1 cellular context compared by ENCODE assay signal in the genomic region with DNA sequence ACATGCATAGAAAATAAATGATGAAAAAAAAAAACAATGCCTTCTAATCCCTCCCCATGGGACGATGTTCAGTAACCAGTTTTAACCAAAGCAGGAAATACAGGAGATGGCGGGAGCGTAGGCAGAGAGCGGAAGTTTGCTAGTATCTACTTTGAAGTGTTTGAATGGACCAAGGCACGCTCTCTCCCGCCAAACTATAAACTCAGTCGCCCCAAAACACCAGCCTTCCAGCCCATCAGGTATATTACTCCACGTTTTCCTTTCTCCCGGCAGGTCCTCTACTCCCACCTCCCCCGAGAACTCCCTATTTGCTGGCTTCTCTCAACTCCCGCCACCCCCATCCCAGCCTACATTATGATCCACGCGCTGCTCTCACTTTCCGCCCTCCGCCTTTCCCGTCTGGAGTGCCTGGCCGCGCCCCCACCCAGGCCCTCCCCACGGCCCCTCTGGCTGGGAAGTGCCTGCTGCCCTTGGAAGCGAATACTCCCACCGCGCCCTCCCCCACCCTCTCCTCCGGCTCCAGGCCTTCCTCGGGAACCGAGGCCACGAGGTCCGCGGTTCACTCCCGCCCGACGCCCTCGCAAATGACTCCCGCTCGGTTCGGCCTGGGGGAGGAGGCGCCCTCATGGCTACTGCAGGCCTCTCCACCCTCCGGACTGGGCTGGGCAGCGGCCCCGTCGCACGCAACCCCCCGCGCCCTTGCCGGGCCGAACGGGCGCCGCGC.
TF ChIP-seq lines count a peak whose summit lies in the region.

No MANE protein-coding gene starts in this region.

TF ChIP-seq in K562, 482 proteins besides CTCF, POLR2A, EP300 and RAD21 (continued from another document):
- TF ChIP-seq SPI1 (IDR thresholded peaks at IDR 0.05; ENCODE audit: borderline replicate concordance, low read depth, low read length) (peak; percentile 71; the same call in 1 of the 2 replicates), SAFB (IDR thresholded peaks at IDR 0.05; ENCODE audit: borderline replicate concordance, low read depth, low read length) (no peak), TRIM28 (IDR thresholded peaks at IDR 0.05) (no peak), KDM2B (CRISPR knock-in tag; IDR thresholded peaks at IDR 0.05) (no peak), ARID2 (IDR thresholded peaks at IDR 0.05) (no peak), ARID1B (IDR thresholded peaks at IDR 0.05) (0 out of 2 replicates have a peak, but pooled peaks have one; percentile 6), MAFK (IDR thresholded peaks at IDR 0.05; ENCODE audit: low read length) (no peak), BCL6 (CRISPR knock-in tag; IDR thresholded peaks at IDR 0.05) (no peak), ZFP1 (CRISPR knock-in tag; IDR thresholded peaks at IDR 0.05) (no peak), TFAM (CRISPR knock-in tag; conservative IDR thresholded peaks at IDR 0.05) (no peak), U2AF1 (optimal IDR thresholded peaks at IDR 0.05; ENCODE audit: low read depth, low read length) (no peak), ZNF41 (CRISPR knock-in tag; conservative IDR thresholded peaks at IDR 0.05) (no peak), FOXK2 (conservative IDR thresholded peaks at IDR 0.05 in 1 of 2, IDR thresholded peaks at IDR 0.05 in 1 of 2; ENCODE audit: low read depth in 2 of 2) (no peak), POLR2H (tag; IDR thresholded peaks at IDR 0.05; ENCODE audit: low read depth) (0 out of 2 replicates have a peak, but pooled peaks have one; percentile 10), SP1 (CRISPR knock-in tag; IDR thresholded peaks at IDR 0.05) (no peak), FOXP1 (CRISPR knock-in tag; IDR thresholded peaks at IDR 0.05) (no peak), BDP1 (IDR thresholded peaks at IDR 0.05; ENCODE audit: insufficient read depth, insufficient read length) (no peak), SAP30 (IDR thresholded peaks at IDR 0.05; ENCODE audit: borderline replicate concordance, insufficient read depth, low read depth, low read length, poor library complexity, severe bottlenecking) (peak; percentile 43), SETDB1 (IDR thresholded peaks at IDR 0.05; ENCODE audit: low read length) (no peak), ZNF699 (CRISPR knock-in tag; IDR thresholded peaks at IDR 0.05; ENCODE audit: insufficient replicate concordance) (no peak), YY1 (IDR thresholded peaks at IDR 0.05; ENCODE audit: borderline replicate concordance in 1 of 3, control insufficient read depth in 1 of 3, extremely low read depth in 1 of 3, insufficient read depth in 3 of 3, insufficient read length in 1 of 3, insufficient replicate concordance in 2 of 3, low read depth in 1 of 3, low read length in 2 of 3) (peak in 2 of 3 experiments; percentile 20 to 58), LEF1 (IDR thresholded peaks at IDR 0.05) (no peak), HDAC1 (IDR thresholded peaks at IDR 0.05) (peak in 1 of 2 experiments; percentile 92; a peak in 2 of 4 replicates), ZNF165 (CRISPR knock-in tag; IDR thresholded peaks at IDR 0.05; ENCODE audit: borderline replicate concordance) (no peak), LARP7 (IDR thresholded peaks at IDR 0.05) (peak; percentile 85; the same call in 1 of the 2 replicates), SIN3A (IDR thresholded peaks at IDR 0.05; ENCODE audit: borderline replicate concordance in 2 of 2, control insufficient read depth in 1 of 2, low read depth in 2 of 2, low read length in 2 of 2) (peak; percentile 74; a peak in 2 of 4 replicates), EGR1 (conservative IDR thresholded peaks at IDR 0.05) (peak; percentile 45; the same call in 1 of the 2 replicates)
- TF ChIP-seq, protein P1, sequence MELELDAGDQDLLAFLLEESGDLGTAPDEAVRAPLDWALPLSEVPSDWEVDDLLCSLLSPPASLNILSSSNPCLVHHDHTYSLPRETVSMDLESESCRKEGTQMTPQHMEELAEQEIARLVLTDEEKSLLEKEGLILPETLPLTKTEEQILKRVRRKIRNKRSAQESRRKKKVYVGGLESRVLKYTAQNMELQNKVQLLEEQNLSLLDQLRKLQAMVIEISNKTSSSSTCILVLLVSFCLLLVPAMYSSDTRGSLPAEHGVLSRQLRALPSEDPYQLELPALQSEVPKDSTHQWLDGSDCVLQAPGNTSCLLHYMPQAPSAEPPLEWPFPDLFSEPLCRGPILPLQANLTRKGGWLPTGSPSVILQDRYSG (tag; conservative IDR thresholded peaks at IDR 0.05; ENCODE audit: low read depth) = no peak
- TF ChIP-seq, protein P2, sequence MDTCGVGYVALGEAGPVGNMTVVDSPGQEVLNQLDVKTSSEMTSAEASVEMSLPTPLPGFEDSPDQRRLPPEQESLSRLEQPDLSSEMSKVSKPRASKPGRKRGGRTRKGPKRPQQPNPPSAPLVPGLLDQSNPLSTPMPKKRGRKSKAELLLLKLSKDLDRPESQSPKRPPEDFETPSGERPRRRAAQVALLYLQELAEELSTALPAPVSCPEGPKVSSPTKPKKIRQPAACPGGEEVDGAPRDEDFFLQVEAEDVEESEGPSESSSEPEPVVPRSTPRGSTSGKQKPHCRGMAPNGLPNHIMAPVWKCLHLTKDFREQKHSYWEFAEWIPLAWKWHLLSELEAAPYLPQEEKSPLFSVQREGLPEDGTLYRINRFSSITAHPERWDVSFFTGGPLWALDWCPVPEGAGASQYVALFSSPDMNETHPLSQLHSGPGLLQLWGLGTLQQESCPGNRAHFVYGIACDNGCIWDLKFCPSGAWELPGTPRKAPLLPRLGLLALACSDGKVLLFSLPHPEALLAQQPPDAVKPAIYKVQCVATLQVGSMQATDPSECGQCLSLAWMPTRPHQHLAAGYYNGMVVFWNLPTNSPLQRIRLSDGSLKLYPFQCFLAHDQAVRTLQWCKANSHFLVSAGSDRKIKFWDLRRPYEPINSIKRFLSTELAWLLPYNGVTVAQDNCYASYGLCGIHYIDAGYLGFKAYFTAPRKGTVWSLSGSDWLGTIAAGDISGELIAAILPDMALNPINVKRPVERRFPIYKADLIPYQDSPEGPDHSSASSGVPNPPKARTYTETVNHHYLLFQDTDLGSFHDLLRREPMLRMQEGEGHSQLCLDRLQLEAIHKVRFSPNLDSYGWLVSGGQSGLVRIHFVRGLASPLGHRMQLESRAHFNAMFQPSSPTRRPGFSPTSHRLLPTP (IDR thresholded peaks at IDR 0.05; ENCODE audit: borderline replicate concordance, extremely low read depth, insufficient read length) = no peak
- TF ChIP-seq, protein P3, sequence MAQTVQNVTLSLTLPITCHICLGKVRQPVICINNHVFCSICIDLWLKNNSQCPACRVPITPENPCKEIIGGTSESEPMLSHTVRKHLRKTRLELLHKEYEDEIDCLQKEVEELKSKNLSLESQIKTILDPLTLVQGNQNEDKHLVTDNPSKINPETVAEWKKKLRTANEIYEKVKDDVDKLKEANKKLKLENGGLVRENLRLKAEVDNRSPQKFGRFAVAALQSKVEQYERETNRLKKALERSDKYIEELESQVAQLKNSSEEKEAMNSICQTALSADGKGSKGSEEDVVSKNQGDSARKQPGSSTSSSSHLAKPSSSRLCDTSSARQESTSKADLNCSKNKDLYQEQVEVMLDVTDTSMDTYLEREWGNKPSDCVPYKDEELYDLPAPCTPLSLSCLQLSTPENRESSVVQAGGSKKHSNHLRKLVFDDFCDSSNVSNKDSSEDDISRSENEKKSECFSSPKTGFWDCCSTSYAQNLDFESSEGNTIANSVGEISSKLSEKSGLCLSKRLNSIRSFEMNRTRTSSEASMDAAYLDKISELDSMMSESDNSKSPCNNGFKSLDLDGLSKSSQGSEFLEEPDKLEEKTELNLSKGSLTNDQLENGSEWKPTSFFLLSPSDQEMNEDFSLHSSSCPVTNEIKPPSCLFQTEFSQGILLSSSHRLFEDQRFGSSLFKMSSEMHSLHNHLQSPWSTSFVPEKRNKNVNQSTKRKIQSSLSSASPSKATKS (CRISPR knock-in tag; IDR thresholded peaks at IDR 0.05) = no peak
- TF ChIP-seq, protein P4, sequence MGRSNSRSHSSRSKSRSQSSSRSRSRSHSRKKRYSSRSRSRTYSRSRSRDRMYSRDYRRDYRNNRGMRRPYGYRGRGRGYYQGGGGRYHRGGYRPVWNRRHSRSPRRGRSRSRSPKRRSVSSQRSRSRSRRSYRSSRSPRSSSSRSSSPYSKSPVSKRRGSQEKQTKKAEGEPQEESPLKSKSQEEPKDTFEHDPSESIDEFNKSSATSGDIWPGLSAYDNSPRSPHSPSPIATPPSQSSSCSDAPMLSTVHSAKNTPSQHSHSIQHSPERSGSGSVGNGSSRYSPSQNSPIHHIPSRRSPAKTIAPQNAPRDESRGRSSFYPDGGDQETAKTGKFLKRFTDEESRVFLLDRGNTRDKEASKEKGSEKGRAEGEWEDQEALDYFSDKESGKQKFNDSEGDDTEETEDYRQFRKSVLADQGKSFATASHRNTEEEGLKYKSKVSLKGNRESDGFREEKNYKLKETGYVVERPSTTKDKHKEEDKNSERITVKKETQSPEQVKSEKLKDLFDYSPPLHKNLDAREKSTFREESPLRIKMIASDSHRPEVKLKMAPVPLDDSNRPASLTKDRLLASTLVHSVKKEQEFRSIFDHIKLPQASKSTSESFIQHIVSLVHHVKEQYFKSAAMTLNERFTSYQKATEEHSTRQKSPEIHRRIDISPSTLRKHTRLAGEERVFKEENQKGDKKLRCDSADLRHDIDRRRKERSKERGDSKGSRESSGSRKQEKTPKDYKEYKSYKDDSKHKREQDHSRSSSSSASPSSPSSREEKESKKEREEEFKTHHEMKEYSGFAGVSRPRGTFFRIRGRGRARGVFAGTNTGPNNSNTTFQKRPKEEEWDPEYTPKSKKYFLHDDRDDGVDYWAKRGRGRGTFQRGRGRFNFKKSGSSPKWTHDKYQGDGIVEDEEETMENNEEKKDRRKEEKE (IDR thresholded peaks at IDR 0.05; ENCODE audit: borderline replicate concordance in 1 of 2, control insufficient read depth in 1 of 2, low read depth in 2 of 2, low read length in 1 of 2) = 0 out of 4 replicates have a peak, but pooled peaks of 1 of the 2 experiments have one; percentile 21
- TF ChIP-seq, protein P5, sequence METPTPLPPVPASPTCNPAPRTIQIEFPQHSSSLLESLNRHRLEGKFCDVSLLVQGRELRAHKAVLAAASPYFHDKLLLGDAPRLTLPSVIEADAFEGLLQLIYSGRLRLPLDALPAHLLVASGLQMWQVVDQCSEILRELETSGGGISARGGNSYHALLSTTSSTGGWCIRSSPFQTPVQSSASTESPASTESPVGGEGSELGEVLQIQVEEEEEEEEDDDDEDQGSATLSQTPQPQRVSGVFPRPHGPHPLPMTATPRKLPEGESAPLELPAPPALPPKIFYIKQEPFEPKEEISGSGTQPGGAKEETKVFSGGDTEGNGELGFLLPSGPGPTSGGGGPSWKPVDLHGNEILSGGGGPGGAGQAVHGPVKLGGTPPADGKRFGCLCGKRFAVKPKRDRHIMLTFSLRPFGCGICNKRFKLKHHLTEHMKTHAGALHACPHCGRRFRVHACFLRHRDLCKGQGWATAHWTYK (CRISPR knock-in tag; IDR thresholded peaks at IDR 0.05) = 0 out of 2 replicates have a peak, but pooled peaks have one; percentile 9
- TF ChIP-seq, protein P6, sequence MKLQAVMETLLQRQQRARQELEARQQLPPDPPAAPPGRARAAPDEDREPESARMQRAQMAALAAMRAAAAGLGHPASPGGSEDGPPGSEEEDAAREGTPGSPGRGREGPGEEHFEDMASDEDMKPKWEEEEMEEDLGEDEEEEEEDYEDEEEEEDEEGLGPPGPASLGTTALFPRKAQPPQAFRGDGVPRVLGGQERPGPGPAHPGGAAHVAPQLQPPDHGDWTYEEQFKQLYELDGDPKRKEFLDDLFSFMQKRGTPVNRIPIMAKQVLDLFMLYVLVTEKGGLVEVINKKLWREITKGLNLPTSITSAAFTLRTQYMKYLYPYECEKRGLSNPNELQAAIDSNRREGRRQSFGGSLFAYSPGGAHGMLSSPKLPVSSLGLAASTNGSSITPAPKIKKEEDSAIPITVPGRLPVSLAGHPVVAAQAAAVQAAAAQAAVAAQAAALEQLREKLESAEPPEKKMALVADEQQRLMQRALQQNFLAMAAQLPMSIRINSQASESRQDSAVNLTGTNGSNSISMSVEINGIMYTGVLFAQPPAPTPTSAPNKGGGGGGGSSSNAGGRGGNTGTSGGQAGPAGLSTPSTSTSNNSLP (IDR thresholded peaks at IDR 0.05; ENCODE audit: borderline replicate concordance, low read depth, low read length) = no peak
TF ChIP-seq in K562: peak in this region for 35.
